ENCODE assay signal across 9 cellular contexts in genomic region chr1:182080955-182081582, GRCh38. TPM values are rescaled to one million over a fixed set of nuclear protein-coding genes. Genes with fewer than 3 reads are reported as not detected.
DNase-seq lines count a peak whose midpoint lies in the region; ATAC-seq and TF ChIP-seq lines count a peak whose summit lies in the region.
"Had no signal": no experiment of that assay in that cellular context is flagged by ENCODE, and none has a peak within 500 bp of the region (broad histone marks: within the 10 kb centered on the region; RNA-seq: fewer than 3 reads in every experiment).

No MANE protein-coding gene starts in this region.

- TF ChIP-seq POLR2A in vagina (IDR thresholded peaks at IDR 0.05) (no peak), lower leg skin (IDR thresholded peaks at IDR 0.05) (no peak)

- CTCF ChIA-PET in activated CD4-positive, alpha-beta T cell treated with anti-CD3 and anti-CD28 coated beads, Interleukin-2, amount 10 ng/mL, durations not matched to agents 7 days and 5 days (lab: Charles Lee): interaction anchor here (0.5 to 3.1 kb wide), 14 partner anchors 9 to 606 kb away, joined by 3 to 16 read pairs (median 4); partner anchors contain the start of gene ZNF648

- no peaks in the 10 kb centered on the region for H3K27me3 Mint-ChIP-seq in activated CD4-positive, alpha-beta T cell treated with anti-CD3 and anti-CD28 coated beads, Interleukin-2, amount 10 ng/mL, durations not matched to agents 7 days and 5 days
- H3K27me3 Mint-ChIP-seq in mesothelial cell of epicardium (ENCODE audit: low read depth): no peaks in the 10 kb centered on the region
- H3K27me3 Mint-ChIP-seq: activated naive CD8-positive, alpha-beta T cell had no signal

- 86 to 88% methylated on average over 1 of the region's 1 CpG for WGBS in lower leg skin, 2 donors

- TF ChIP-seq CTCF in cardiac fibroblast (IDR thresholded peaks at IDR 0.05; ENCODE audit: low read depth, low read length) (peak; percentile 50), mesothelial cell of epicardium (IDR thresholded peaks at IDR 0.05; ENCODE audit: unreplicated experiment) (peak; percentile 74), vagina (IDR thresholded peaks at IDR 0.05) (peak in 1 of 3 experiments; percentile 47), lower leg skin (IDR thresholded peaks at IDR 0.05) (no peak)

- H3K27ac ChIP-seq in vagina: no peak overlapping the region

- no peaks in the 10 kb centered on the region for H3K27me3 ChIP-seq in vagina

- H3K36me3 ChIP-seq in vagina: no peaks in the 10 kb centered on the region

- H3K36me3 Mint-ChIP-seq in activated CD4-positive, alpha-beta T cell treated with anti-CD3 and anti-CD28 coated beads, Interleukin-2, amount 10 ng/mL, durations not matched to agents 7 days and 5 days (ENCODE audit: low read depth): no peaks in the 10 kb centered on the region
- no peaks in the 10 kb centered on the region for H3K36me3 Mint-ChIP-seq in mesothelial cell of epicardium
- H3K36me3 Mint-ChIP-seq: activated naive CD8-positive, alpha-beta T cell had no signal

- no peak overlapping the region for H3K4me3 Mint-ChIP-seq in activated CD4-positive, alpha-beta T cell treated with anti-CD3 and anti-CD28 coated beads, Interleukin-2, amount 10 ng/mL, durations not matched to agents 7 days and 5 days
- no peak overlapping the region for H3K4me3 Mint-ChIP-seq in mesothelial cell of epicardium
- H3K4me3 Mint-ChIP-seq: activated naive CD8-positive, alpha-beta T cell had no signal

- peak; percentile 66 for ATAC-seq in HG03139 (IDR thresholded peaks at IDR 0.05; ENCODE audit: unreplicated experiment)

- no peaks in the 10 kb centered on the region for H3K9me3 Mint-ChIP-seq in activated CD4-positive, alpha-beta T cell treated with anti-CD3 and anti-CD28 coated beads, Interleukin-2, amount 10 ng/mL, durations not matched to agents 7 days and 5 days
- H3K9me3 Mint-ChIP-seq in mesothelial cell of epicardium: no peaks in the 10 kb centered on the region

- H3K9me3 ChIP-seq in vagina: no peaks in the 10 kb centered on the region

- peaks cover 19% of the 10 kb centered on the region for H3K4me1 ChIP-seq in vagina

- POLR2A ChIA-PET in activated CD4-positive, alpha-beta T cell treated with anti-CD3 and anti-CD28 coated beads, Interleukin-2, amount 10 ng/mL, durations not matched to agents 7 days and 5 days (lab: Charles Lee): interaction anchor here (0.7 kb wide), 1 partner anchor 133 kb away, joined by 3 read pairs; no protein-coding TSS in a partner anchor

- peaks cover 17% of the 10 kb centered on the region for H3K4me1 Mint-ChIP-seq in activated CD4-positive, alpha-beta T cell treated with anti-CD3 and anti-CD28 coated beads, Interleukin-2, amount 10 ng/mL, durations not matched to agents 7 days and 5 days
- peaks cover 11% of the 10 kb centered on the region for H3K4me1 Mint-ChIP-seq in mesothelial cell of epicardium

- H3K4me3 ChIP-seq in cardiac fibroblast (replicated peaks in 1 of 2; ENCODE audit: low read depth in 2 of 2, low read length in 2 of 2) (no peak overlapping the region), vagina (no peak overlapping the region), lower leg skin (ENCODE audit: low read depth, poor library complexity, severe bottlenecking) (no peak overlapping the region)

- H3K27ac Mint-ChIP-seq in activated CD4-positive, alpha-beta T cell treated with anti-CD3 and anti-CD28 coated beads, Interleukin-2, amount 10 ng/mL, durations not matched to agents 7 days and 5 days: no peak overlapping the region
- H3K27ac Mint-ChIP-seq in mesothelial cell of epicardium: no peak overlapping the region
- H3K27ac Mint-ChIP-seq: activated naive CD8-positive, alpha-beta T cell had no signal

- DNase-seq in activated CD4-positive, alpha-beta T cell treated with anti-CD3 and anti-CD28 coated beads, Interleukin-2, amount 10 ng/mL, durations not matched to agents 7 days and 5 days: peak; percentile 60
- no peak for DNase-seq in activated CD4-positive, alpha-beta T cell treated with anti-CD3 and anti-CD28 coated beads, Interleukin-2, amount 50 U/mL, for 1 hour
- DNase-seq in NOMO-1 treated with DMSO at 0.1 percent for 48 hours (lab: John Stamatoyannopoulos, UW; ENCODE audit: unreplicated experiment) (peak; percentile 74), cardiac fibroblast (ENCODE audit: low read depth in 2 of 2) (peak; percentile 43 to 45), mesothelial cell of epicardium (ENCODE audit: low spot score in 2 of 2, unreplicated experiment in 2 of 2) (no peak), vagina (ENCODE audit: extremely low spot score in 2 of 2) (no peak), lower leg skin (ENCODE audit: low spot score in 2 of 2) (no peak)

- intact Hi-C loops in vagina (cut with DNase I) (loop anchor here (5.0 kb wide), 1 partner anchor 316 kb away; no protein-coding TSS in a partner anchor), lower leg skin (cut with DNase I; ENCODE audit: low total_unique reads) (loop anchor here (5.0 kb wide), 1 partner anchor 521 kb away; the partner anchor contains the start of gene RGS16)

RNA-seq across cellular contexts. Expression of gene ZNF648, which starts 19.6 kb away (rescaled TPM):
- not detected for total RNA-seq in activated CD4-positive, alpha-beta T cell treated with anti-CD3 and anti-CD28 coated beads, Interleukin-2, amount 10 ng/mL, durations not matched to agents 7 days and 5 days
- 0.09 to 0.23 TPM (median 0.18 TPM) in 3 replicates for total RNA-seq in mesothelial cell of epicardium
- not detected for total RNA-seq in vagina
- under 1 TPM; 0.04 to 0.57 (median 0.09) TPM for total RNA-seq in lower leg skin

Comparison
In these comparisons a context has a peak if more than half of its experiments do, and no peak if none do; other contexts are left out.
1. DNase-seq: peak in activated CD4-positive, alpha-beta T cell treated with anti-CD3 and anti-CD28 coated beads, Interleukin-2, amount 10 ng/mL, durations not matched to agents 7 days and 5 days (single experiment), NOMO-1 treated with DMSO at 0.1 percent for 48 hours (single experiment) and cardiac fibroblast (2 of 2); none in activated CD4-positive, alpha-beta T cell treated with anti-CD3 and anti-CD28 coated beads, Interleukin-2, amount 50 U/mL, for 1 hour (single experiment), mesothelial cell of epicardium (0 of 2), vagina (0 of 2) and lower leg skin (0 of 2).
2. CTCF ChIP-seq: peak in cardiac fibroblast (single experiment) and mesothelial cell of epicardium (single experiment); none in lower leg skin (0 of 3).